ENCODE assay signal across 2 cellular contexts in genomic region chr10:32982911-32983310, GRCh38.
TF ChIP-seq lines count a peak whose summit lies in the region.

No MANE protein-coding gene starts in this region.

TF ChIP-seq in SK-N-SH, 30 proteins besides CTCF, POLR2A, EP300 and RAD21 (continued from another document):
- TF ChIP-seq USF2 (IDR thresholded peaks at IDR 0.05; ENCODE audit: borderline replicate concordance, low read depth, low read length), result no peak
- no peak for TF ChIP-seq MEF2A (IDR thresholded peaks at IDR 0.05; ENCODE audit: borderline replicate concordance, low read depth)
- TF ChIP-seq JUND (IDR thresholded peaks at IDR 0.05), result no peak
- TF ChIP-seq, protein P1, sequence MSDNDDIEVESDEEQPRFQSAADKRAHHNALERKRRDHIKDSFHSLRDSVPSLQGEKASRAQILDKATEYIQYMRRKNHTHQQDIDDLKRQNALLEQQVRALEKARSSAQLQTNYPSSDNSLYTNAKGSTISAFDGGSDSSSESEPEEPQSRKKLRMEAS (IDR thresholded peaks at IDR 0.05; ENCODE audit: low read depth), result no peak
- no peak for TF ChIP-seq TCF12 (IDR thresholded peaks at IDR 0.05)
- TF ChIP-seq, protein P2, sequence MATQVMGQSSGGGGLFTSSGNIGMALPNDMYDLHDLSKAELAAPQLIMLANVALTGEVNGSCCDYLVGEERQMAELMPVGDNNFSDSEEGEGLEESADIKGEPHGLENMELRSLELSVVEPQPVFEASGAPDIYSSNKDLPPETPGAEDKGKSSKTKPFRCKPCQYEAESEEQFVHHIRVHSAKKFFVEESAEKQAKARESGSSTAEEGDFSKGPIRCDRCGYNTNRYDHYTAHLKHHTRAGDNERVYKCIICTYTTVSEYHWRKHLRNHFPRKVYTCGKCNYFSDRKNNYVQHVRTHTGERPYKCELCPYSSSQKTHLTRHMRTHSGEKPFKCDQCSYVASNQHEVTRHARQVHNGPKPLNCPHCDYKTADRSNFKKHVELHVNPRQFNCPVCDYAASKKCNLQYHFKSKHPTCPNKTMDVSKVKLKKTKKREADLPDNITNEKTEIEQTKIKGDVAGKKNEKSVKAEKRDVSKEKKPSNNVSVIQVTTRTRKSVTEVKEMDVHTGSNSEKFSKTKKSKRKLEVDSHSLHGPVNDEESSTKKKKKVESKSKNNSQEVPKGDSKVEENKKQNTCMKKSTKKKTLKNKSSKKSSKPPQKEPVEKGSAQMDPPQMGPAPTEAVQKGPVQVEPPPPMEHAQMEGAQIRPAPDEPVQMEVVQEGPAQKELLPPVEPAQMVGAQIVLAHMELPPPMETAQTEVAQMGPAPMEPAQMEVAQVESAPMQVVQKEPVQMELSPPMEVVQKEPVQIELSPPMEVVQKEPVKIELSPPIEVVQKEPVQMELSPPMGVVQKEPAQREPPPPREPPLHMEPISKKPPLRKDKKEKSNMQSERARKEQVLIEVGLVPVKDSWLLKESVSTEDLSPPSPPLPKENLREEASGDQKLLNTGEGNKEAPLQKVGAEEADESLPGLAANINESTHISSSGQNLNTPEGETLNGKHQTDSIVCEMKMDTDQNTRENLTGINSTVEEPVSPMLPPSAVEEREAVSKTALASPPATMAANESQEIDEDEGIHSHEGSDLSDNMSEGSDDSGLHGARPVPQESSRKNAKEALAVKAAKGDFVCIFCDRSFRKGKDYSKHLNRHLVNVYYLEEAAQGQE (IDR thresholded peaks at IDR 0.05; ENCODE audit: low read depth, low read length), result no peak
- no peak for TF ChIP-seq NFIC (IDR thresholded peaks at IDR 0.05; ENCODE audit: borderline replicate concordance)
- TF ChIP-seq RCOR1 (IDR thresholded peaks at IDR 0.05; ENCODE audit: low read length), result no peak
- TF ChIP-seq CHD2 (IDR thresholded peaks at IDR 0.05; ENCODE audit: low read length, partially characterized antibody), result no peak
- TF ChIP-seq POLR2AphosphoS5 (IDR thresholded peaks at IDR 0.05; ENCODE audit: low read depth, low read length), result no peak
- no peak for TF ChIP-seq GABPA (IDR thresholded peaks at IDR 0.05; ENCODE audit: low read depth)
- no peak for TF ChIP-seq FOSL2 (IDR thresholded peaks at IDR 0.05; ENCODE audit: borderline replicate concordance, low read depth)
- TF ChIP-seq RXRA (IDR thresholded peaks at IDR 0.05; ENCODE audit: borderline replicate concordance, low read depth), result no peak
- TF ChIP-seq FOXM1 (IDR thresholded peaks at IDR 0.05; ENCODE audit: low read depth), result no peak
- no peak for TF ChIP-seq FOXJ3 (CRISPR knock-in tag; IDR thresholded peaks at IDR 0.05)
- no peak for TF ChIP-seq TEAD4 (IDR thresholded peaks at IDR 0.05; ENCODE audit: borderline replicate concordance, insufficient read depth)
- no peak for TF ChIP-seq ELF1 (IDR thresholded peaks at IDR 0.05)

TF ChIP-seq in SK-N-SH treated with all-trans-retinoic acid at 6 μM for 48 hours, 23 proteins besides CTCF, POLR2A, EP300 and RAD21:
- TF ChIP-seq, protein P3, sequence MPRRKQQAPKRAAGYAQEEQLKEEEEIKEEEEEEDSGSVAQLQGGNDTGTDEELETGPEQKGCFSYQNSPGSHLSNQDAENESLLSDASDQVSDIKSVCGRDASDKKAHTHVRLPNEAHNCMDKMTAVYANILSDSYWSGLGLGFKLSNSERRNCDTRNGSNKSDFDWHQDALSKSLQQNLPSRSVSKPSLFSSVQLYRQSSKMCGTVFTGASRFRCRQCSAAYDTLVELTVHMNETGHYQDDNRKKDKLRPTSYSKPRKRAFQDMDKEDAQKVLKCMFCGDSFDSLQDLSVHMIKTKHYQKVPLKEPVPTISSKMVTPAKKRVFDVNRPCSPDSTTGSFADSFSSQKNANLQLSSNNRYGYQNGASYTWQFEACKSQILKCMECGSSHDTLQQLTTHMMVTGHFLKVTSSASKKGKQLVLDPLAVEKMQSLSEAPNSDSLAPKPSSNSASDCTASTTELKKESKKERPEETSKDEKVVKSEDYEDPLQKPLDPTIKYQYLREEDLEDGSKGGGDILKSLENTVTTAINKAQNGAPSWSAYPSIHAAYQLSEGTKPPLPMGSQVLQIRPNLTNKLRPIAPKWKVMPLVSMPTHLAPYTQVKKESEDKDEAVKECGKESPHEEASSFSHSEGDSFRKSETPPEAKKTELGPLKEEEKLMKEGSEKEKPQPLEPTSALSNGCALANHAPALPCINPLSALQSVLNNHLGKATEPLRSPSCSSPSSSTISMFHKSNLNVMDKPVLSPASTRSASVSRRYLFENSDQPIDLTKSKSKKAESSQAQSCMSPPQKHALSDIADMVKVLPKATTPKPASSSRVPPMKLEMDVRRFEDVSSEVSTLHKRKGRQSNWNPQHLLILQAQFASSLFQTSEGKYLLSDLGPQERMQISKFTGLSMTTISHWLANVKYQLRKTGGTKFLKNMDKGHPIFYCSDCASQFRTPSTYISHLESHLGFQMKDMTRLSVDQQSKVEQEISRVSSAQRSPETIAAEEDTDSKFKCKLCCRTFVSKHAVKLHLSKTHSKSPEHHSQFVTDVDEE (CRISPR knock-in tag; IDR thresholded peaks at IDR 0.05), result no peak
- TF ChIP-seq ISL1 (CRISPR knock-in tag; IDR thresholded peaks at IDR 0.05) (no peak), PPARA (CRISPR knock-in tag; IDR thresholded peaks at IDR 0.05; ENCODE audit: borderline replicate concordance) (no peak)
